In genomic region chr3:135803291-135803690, GRCh38 we compare ENCODE assay signal across 19 cellular contexts.
DNase-seq lines count a peak whose midpoint lies in the region; ATAC-seq and TF ChIP-seq lines count a peak whose summit lies in the region.
"Had no signal": no experiment of that assay in that cellular context is flagged by ENCODE, and none has a peak within 500 bp of the region (broad histone marks: within the 10 kb centered on the region; RNA-seq: fewer than 3 reads in every experiment).

No MANE protein-coding gene starts in this region.

- H3K4me3 ChIP-seq in breast epithelium: no peak overlapping the region
- H3K4me3 ChIP-seq in HAP-1: no peak overlapping the region
- H3K4me3 ChIP-seq: BLaER1 had no signal

- ATAC-seq in foreskin keratinocyte (peak; percentile 45), GM21367 (IDR thresholded peaks at IDR 0.05; ENCODE audit: unreplicated experiment) (no peak)
- ATAC-seq: CD8-positive, alpha-beta T cell; Panc1 had no signal

- TF ChIP-seq CTCF in MCF 10A (IDR thresholded peaks at IDR 0.05; ENCODE audit: unreplicated experiment): no peak
- no peak for TF ChIP-seq CTCF in breast epithelium (IDR thresholded peaks at IDR 0.05)
- no peak for TF ChIP-seq CTCF in RWPE1 (conservative IDR thresholded peaks at IDR 0.05; ENCODE audit: low read depth)
- TF ChIP-seq CTCF in foreskin keratinocyte (conservative IDR thresholded peaks at IDR 0.05): no peak

- intact Hi-C loops in MCF 10A (cut with micrococcal nuclease) (no loop called here), breast epithelium (cut with DNase I; ENCODE audit: low total_unique reads) (no loop called here)

- H3K36me3 ChIP-seq in breast epithelium (no peaks in the 10 kb centered on the region), HAP-1 (replicated peaks) (no peaks in the 10 kb centered on the region)
- H3K36me3 ChIP-seq: BLaER1 had no signal

- H3K36me3 Mint-ChIP-seq in MCF 10A (ENCODE audit: insufficient read depth, unreplicated experiment): no peaks in the 10 kb centered on the region
- H3K36me3 Mint-ChIP-seq: CD8-positive, alpha-beta T cell had no signal

- BruUV-seq in MCF 10A (replicated peaks; lab: Mats Ljungman, UMichigan): no TSS peak

- H3K4me1 Mint-ChIP-seq in MCF 10A (ENCODE audit: insufficient read depth, unreplicated experiment): no peaks in the 10 kb centered on the region

- H3K27me3 Mint-ChIP-seq in MCF 10A (ENCODE audit: insufficient read depth, unreplicated experiment): no peaks in the 10 kb centered on the region

- CTCF ChIA-PET in MCF 10A (lab: Yijun Ruan, JAX): no interaction called here
- CTCF ChIA-PET in RWPE1 (lab: Yijun Ruan, JAX): no interaction called here

- H3K4me3 Mint-ChIP-seq in MCF 10A (ENCODE audit: unreplicated experiment): no peak overlapping the region
- H3K4me3 Mint-ChIP-seq: CD8-positive, alpha-beta T cell; H9 had no signal

- H3K4me1 ChIP-seq in breast epithelium: no peaks in the 10 kb centered on the region
- no peaks in the 10 kb centered on the region for H3K4me1 ChIP-seq in foreskin keratinocyte
- no peaks in the 10 kb centered on the region for H3K4me1 ChIP-seq in HAP-1
- H3K4me1 ChIP-seq: BLaER1 had no signal

- H3K27ac ChIP-seq in breast epithelium (no peak overlapping the region), RWPE1 (no peak overlapping the region), foreskin keratinocyte (no peak overlapping the region)
- H3K27ac ChIP-seq: 22Rv1, BLaER1 had no signal

- H3K9me3 ChIP-seq in breast epithelium: no peaks in the 10 kb centered on the region
- no peaks in the 10 kb centered on the region for H3K9me3 ChIP-seq in HAP-1
- H3K9me3 ChIP-seq: BLaER1 had no signal

- H3K27ac Mint-ChIP-seq in MCF 10A (ENCODE audit: low read depth, unreplicated experiment): no peak overlapping the region
- H3K27ac Mint-ChIP-seq: CD8-positive, alpha-beta T cell had no signal

- POLR2A ChIA-PET in MCF 10A (lab: Yijun Ruan, JAX) (no interaction called here), RWPE1 (lab: Yijun Ruan, JAX; ENCODE audit: low non-redundant PET) (no interaction called here)

- DNase-seq in MCF 10A (ENCODE audit: unreplicated experiment) (peak; percentile 4), breast epithelium (ENCODE audit: low spot score in 2 of 2) (no peak), RWPE1 (ENCODE audit: low spot score) (peak; percentile 18), foreskin keratinocyte (no peak), NCI-H2227 treated with DMSO at 0.1 percent for 48 hours (lab: John Stamatoyannopoulos, UW) (no peak), HAP-1 (ENCODE audit: low spot score in 2 of 2) (no peak)
- DNase-seq in activated CD8-positive, alpha-beta memory T cell treated with anti-CD3 and anti-CD28 coated beads, Interleukin-2, amount 50 U/mL, for 48 hours: no peak
- DNase-seq: CD8-positive, alpha-beta T cell; DMS79 treated with DMSO at 0.1 percent for 48 hours; GF-D8; H9; NCI-H1436; NCI-H2029; NCI-H524; SIG-M5 had no signal

- H3K27me3 ChIP-seq in breast epithelium: no peaks in the 10 kb centered on the region
- H3K27me3 ChIP-seq in foreskin keratinocyte: no peaks in the 10 kb centered on the region
- no peaks in the 10 kb centered on the region for H3K27me3 ChIP-seq in HAP-1 (ENCODE audit: low read depth)
- H3K27me3 ChIP-seq: BLaER1 had no signal

- no peaks in the 10 kb centered on the region for H3K9me3 Mint-ChIP-seq in MCF 10A (ENCODE audit: unreplicated experiment)
- H3K9me3 Mint-ChIP-seq: CD8-positive, alpha-beta T cell; H9 had no signal

- no peak for TF ChIP-seq POLR2A in breast epithelium (IDR thresholded peaks at IDR 0.05)

- in situ Hi-C loops in HAP-1 (cut with MboI; ENCODE audit: low sequenced_read_pairs): no loop called here

Comparison
In these comparisons a context has a peak if more than half of its experiments do, and no peak if none do; other contexts are left out.
1. DNase-seq: peak in MCF 10A (single experiment) and RWPE1 (single experiment); none in breast epithelium (0 of 2), foreskin keratinocyte (0 of 2), NCI-H2227 treated with DMSO at 0.1 percent for 48 hours (single experiment), activated CD8-positive, alpha-beta memory T cell treated with anti-CD3 and anti-CD28 coated beads, Interleukin-2, amount 50 U/mL, for 48 hours (single experiment) and HAP-1 (0 of 2).